In genomic region chr6:319177-320131, GRCh38 we compare ENCODE assay signal across 12 cellular contexts. TPM values are rescaled to one million over a fixed set of nuclear protein-coding genes. Genes with fewer than 3 reads are reported as not detected.
DNase-seq lines count a peak whose midpoint lies in the region; ATAC-seq and TF ChIP-seq lines count a peak whose summit lies in the region.
"Had no signal": no experiment of that assay in that cellular context is flagged by ENCODE, and none has a peak within 500 bp of the region (broad histone marks: within the 10 kb centered on the region; RNA-seq: fewer than 3 reads in every experiment).

No MANE protein-coding gene starts in this region.

- H3K27ac ChIP-seq in dorsolateral prefrontal cortex, result no peak overlapping the region

- in situ Hi-C loops in HAP-1 (cut with MboI; ENCODE audit: low sequenced_read_pairs), result no loop called here

- H3K4me3 ChIP-seq in HAP-1 (no peak overlapping the region), dorsolateral prefrontal cortex (no peak overlapping the region)

- no peaks in the 10 kb centered on the region for H3K27me3 ChIP-seq in HAP-1 (ENCODE audit: low read depth)
- peaks cover 0 to 58% (median 0%) of the 10 kb centered on the region in 45 donors for H3K27me3 ChIP-seq in dorsolateral prefrontal cortex

- peaks cover 10% of the 10 kb centered on the region for H3K4me1 Mint-ChIP-seq in T-helper 17 cell

- DNase-seq in GM19240 (ENCODE audit: insufficient read length, low spot score) (peak; percentile 69), T-helper 17 cell (no peak), HAP-1 (ENCODE audit: low spot score in 2 of 2) (no peak), nucleus accumbens (lab: John Stamatoyannopoulos, UW) (no peak), dorsolateral prefrontal cortex (no peak)
- no peak for DNase-seq in stimulated activated CD4-positive, alpha-beta T cell treated with anti-CD3 and anti-CD28 coated beads, Interleukin-4, amount 100 ng/mL, for 4 hours
- DNase-seq: activated gamma-delta T cell treated with Interleukin-2 at 50 U/mL for 16 hours, NCI-H2171, nephron progenitor cell had no signal

- no peak overlapping the region for H3K27ac Mint-ChIP-seq in T-helper 17 cell
- H3K27ac Mint-ChIP-seq: nephron progenitor cell had no signal

- intact Hi-C loops in dorsolateral prefrontal cortex (cut with DNase I), result no loop called here

- no peaks in the 10 kb centered on the region for H3K27me3 Mint-ChIP-seq in T-helper 17 cell

- no peaks in the 10 kb centered on the region; the same call in 1 of the 2 replicates for H3K4me1 ChIP-seq in HAP-1

- no peaks in the 10 kb centered on the region for H3K36me3 Mint-ChIP-seq in T-helper 17 cell (ENCODE audit: low read depth)

- TF ChIP-seq CTCF in dorsolateral prefrontal cortex (IDR thresholded peaks at IDR 0.05 in 54 of 56, conservative IDR thresholded peaks at IDR 0.05 in 2 of 56; ENCODE audit: low read depth in 1 of 56, partially characterized antibody in 56 of 56), result no peak

- H3K36me3 ChIP-seq in HAP-1 (replicated peaks), result peaks cover 3% of the 10 kb centered on the region; the same call in 1 of the 2 replicates

- peak; percentile 46 for ATAC-seq in GM18498 (IDR thresholded peaks at IDR 0.05; ENCODE audit: unreplicated experiment)
- peak; percentile 38 for ATAC-seq in HG02870 (IDR thresholded peaks at IDR 0.05; ENCODE audit: unreplicated experiment)
- ATAC-seq in T-helper 17 cell, result peak; percentile 20
- ATAC-seq: SK-N-SH treated with all-trans-retinoic acid at 6 μM for 48 hours had no signal

- H3K4me3 Mint-ChIP-seq in T-helper 17 cell, result no peak overlapping the region
- H3K4me3 Mint-ChIP-seq: nephron progenitor cell had no signal

- H3K9me3 ChIP-seq in T-helper 17 cell (ENCODE audit: control insufficient read depth, low read length, poor library complexity, severe bottlenecking) (no peaks in the 10 kb centered on the region), HAP-1 (peaks cover 29% of the 10 kb centered on the region)

RNA-seq across cellular contexts. Expression of gene DUSP22, which starts 27.2 kb away (rescaled TPM):
- 10 to 100 TPM; 26.9 to 38.1 TPM for total RNA-seq in T-helper 17 cell
- total RNA-seq in dorsolateral prefrontal cortex, result 10 to 100 TPM; 41.2 to 72.5 (median 53.5) TPM
